In genomic region chr20:45971425-45971674, GRCh38 we compare ENCODE assay signal across 8 cellular contexts. TPM values are rescaled to one million over a fixed set of nuclear protein-coding genes. Genes with fewer than 3 reads are reported as not detected.
A peak's percentile ranks its signal among the peaks of the same experiment; 100 is the strongest.
DNase-seq lines count a peak whose midpoint lies in the region; ATAC-seq and TF ChIP-seq lines count a peak whose summit lies in the region.

No MANE protein-coding gene starts in this region.

- H3K4me1 ChIP-seq in CD4-positive, alpha-beta memory T cell (ENCODE audit: insufficient read depth, low read length): peaks cover 30% of the 10 kb centered on the region
- peaks cover 14 to 24% of the 10 kb centered on the region in 2 donors for H3K4me1 ChIP-seq in duodenal mucosa (ENCODE audit: control insufficient read depth in 1 of 2, insufficient read depth in 2 of 2, low read length in 2 of 2)

- peak overlapping the region; percentile 100 for H3K27ac ChIP-seq in CD4-positive, alpha-beta memory T cell (ENCODE audit: low read depth, low read length)
- peak overlapping the region; percentile 99 for H3K27ac ChIP-seq in duodenal mucosa (ENCODE audit: low read depth, low read length)

- peaks cover 14 to 33% (median 22%) of the 10 kb centered on the region in 4 donors for H3K4me1 Mint-ChIP-seq in CD4-positive, alpha-beta memory T cell
- peaks cover 26% of the 10 kb centered on the region for H3K4me1 Mint-ChIP-seq in osteocyte (ENCODE audit: unreplicated experiment)

- no peak for TF ChIP-seq CTCF in osteocyte (IDR thresholded peaks at IDR 0.05)

- CTCF ChIA-PET in CD4-positive, alpha-beta memory T cell (lab: Charles Lee; ENCODE audit: partially characterized antibody): interaction anchor here (1.0 to 4.8 kb wide), 16 partner anchors 11 to 180 kb away, joined by 3 to 91 read pairs (median 8); partner anchors contain the start of genes DNTTIP1, PCIF1 and WFDC3

- POLR2A ChIA-PET in CD4-positive, alpha-beta memory T cell (lab: Charles Lee; ENCODE audit: partially characterized antibody): interaction anchor here (0.8 to 8.4 kb wide), 21 partner anchors 9 to 608 kb away, joined by 3 to 245 read pairs (median 12); partner anchors contain the start of genes ACOT8, CTSA, DNTTIP1 and ELMO2

- intact Hi-C loops in CD4-positive, alpha-beta memory T cell (cut with micrococcal nuclease): loop anchor here (1.0 to 10.0 kb wide), 5 partner anchors 41 to 1757 kb away; partner anchors contain the start of genes DNTTIP1, OSER1, UBE2C and WFDC3

- ATAC-seq in GM21447 (IDR thresholded peaks at IDR 0.05; ENCODE audit: unreplicated experiment): peak; percentile 33

- peak in 1 of 5 donors; percentile 72 for DNase-seq in CD4-positive, alpha-beta memory T cell
- peak; percentile 79 for DNase-seq in NAMALWA (ENCODE audit: low spot score)
- no peak for DNase-seq in osteocyte (ENCODE audit: extremely low spot score, unreplicated experiment)
- no peak for DNase-seq in SK-N-DZ (ENCODE audit: low spot score)
- no peak for DNase-seq in occipital lobe (lab: John Stamatoyannopoulos, UW)
- no peak for DNase-seq in DMS79 (lab: John Stamatoyannopoulos, UW)

- peaks cover 0 to 9% (median 1%) of the 10 kb centered on the region in 8 donors for H3K9me3 Mint-ChIP-seq in CD4-positive, alpha-beta memory T cell
- H3K9me3 Mint-ChIP-seq in osteocyte (ENCODE audit: unreplicated experiment): no peaks in the 10 kb centered on the region

- no peaks in the 10 kb centered on the region for H3K9me3 ChIP-seq in CD4-positive, alpha-beta memory T cell (ENCODE audit: control insufficient read depth in 1 of 2, low read length in 2 of 2)
- H3K9me3 ChIP-seq in duodenal mucosa (ENCODE audit: control insufficient read depth in 1 of 2, low read length in 2 of 2): no peaks in the 10 kb centered on the region

- H3K27me3 ChIP-seq in CD4-positive, alpha-beta memory T cell (ENCODE audit: insufficient read depth, low read length): no peaks in the 10 kb centered on the region
- no peaks in the 10 kb centered on the region for H3K27me3 ChIP-seq in duodenal mucosa (ENCODE audit: control insufficient read depth in 1 of 2, insufficient read depth in 2 of 2, low read length in 2 of 2)

- H3K36me3 Mint-ChIP-seq in CD4-positive, alpha-beta memory T cell: peaks cover 4 to 40% of the 10 kb centered on the region in 2 donors
- peaks cover 7% of the 10 kb centered on the region for H3K36me3 Mint-ChIP-seq in osteocyte (ENCODE audit: unreplicated experiment)

- peak overlapping the region; percentile 92 to 100 (median 100) for H3K27ac Mint-ChIP-seq in CD4-positive, alpha-beta memory T cell
- peak overlapping the region; percentile 99 for H3K27ac Mint-ChIP-seq in osteocyte (ENCODE audit: unreplicated experiment)

- peak overlapping the region; percentile 96 to 99 for H3K9ac ChIP-seq in duodenal mucosa (ENCODE audit: low read depth in 1 of 2, low read length in 2 of 2)

- peak overlapping the region; percentile 79 to 97 for H3K4me3 ChIP-seq in CD4-positive, alpha-beta memory T cell (ENCODE audit: low read length in 2 of 2)
- H3K4me3 ChIP-seq in duodenal mucosa (ENCODE audit: low read depth in 1 of 2, low read length in 2 of 2): peak overlapping the region; percentile 86 to 98

- peaks cover 29% of the 10 kb centered on the region for H3K36me3 ChIP-seq in CD4-positive, alpha-beta memory T cell (ENCODE audit: insufficient read depth, low read length)
- H3K36me3 ChIP-seq in duodenal mucosa (ENCODE audit: control insufficient read depth in 1 of 2, insufficient read depth in 2 of 2, low read length in 2 of 2): peaks cover 4 to 29% of the 10 kb centered on the region in 2 donors

- peaks cover 2 to 8% of the 10 kb centered on the region in 2 donors for H3K27me3 Mint-ChIP-seq in CD4-positive, alpha-beta memory T cell
- peaks cover 5% of the 10 kb centered on the region for H3K27me3 Mint-ChIP-seq in osteocyte (ENCODE audit: unreplicated experiment)

- H3K4me3 Mint-ChIP-seq in CD4-positive, alpha-beta memory T cell: peak overlapping the region; percentile 91 to 99 (median 95)
- H3K4me3 Mint-ChIP-seq in osteocyte (ENCODE audit: unreplicated experiment): peak overlapping the region; percentile 82

RNA-seq across cellular contexts. Expression of gene ZNF335, which starts 0.7 kb away (rescaled TPM):
- total RNA-seq in CD4-positive, alpha-beta memory T cell: 10 to 100 TPM; 62.5 to 63.2 TPM
- 10 to 100 TPM in 1 of 2 donors, 1 to 10 TPM in 1; 6.4 to 16.5 TPM for polyA plus RNA-seq in CD4-positive, alpha-beta memory T cell
- total RNA-seq in osteocyte (23.9 and 24.6 TPM in 2 replicates), occipital lobe (13.9 TPM)
- 14.4 and 15.1 TPM in 2 replicates for polyA plus RNA-seq in SK-N-DZ (2014; cell fraction: cytosol; rRNA removed)
- 33.7 and 53.1 TPM in 2 replicates for polyA plus RNA-seq in SK-N-DZ (2014; cell fraction: nucleus; rRNA removed)

RNA-seq across cellular contexts. Expression of gene PCIF1, which starts 36.9 kb away (rescaled TPM):
- 10 to 100 TPM; 63.1 to 69.4 TPM for total RNA-seq in CD4-positive, alpha-beta memory T cell
- 10 to 100 TPM; 70.9 to 83.4 TPM for polyA plus RNA-seq in CD4-positive, alpha-beta memory T cell
- total RNA-seq in osteocyte (34.6 and 42.1 TPM in 2 replicates), occipital lobe (14.5 TPM)
- 13.0 and 13.5 TPM in 2 replicates for polyA plus RNA-seq in SK-N-DZ (2014; cell fraction: cytosol; rRNA removed)
- polyA plus RNA-seq in SK-N-DZ (2014; cell fraction: nucleus; rRNA removed): 13.2 and 33.7 TPM in 2 replicates

RNA-seq across cellular contexts. Expression of gene MMP9, which starts 37.4 kb away (rescaled TPM):
- 10 to 100 TPM; 32.9 to 35.3 TPM for total RNA-seq in CD4-positive, alpha-beta memory T cell
- not detected for polyA plus RNA-seq in CD4-positive, alpha-beta memory T cell
- total RNA-seq in osteocyte (not detected in 2 replicates), occipital lobe (not detected)
- 0.26 TPM in 1 of 2 replicates, not detected in the other for polyA plus RNA-seq in SK-N-DZ (2014; cell fraction: cytosol; rRNA removed)
- not detected in 2 replicates for polyA plus RNA-seq in SK-N-DZ (2014; cell fraction: nucleus; rRNA removed)

RNA-seq across cellular contexts. Expression of gene SLC12A5, which starts 57.7 kb away (rescaled TPM):
- not detected for total RNA-seq in CD4-positive, alpha-beta memory T cell
- polyA plus RNA-seq in CD4-positive, alpha-beta memory T cell: not detected
- total RNA-seq in osteocyte: 1.7 TPM in 1 of 2 replicates, not detected in the other
- 0.52 and 0.55 TPM in 2 replicates for polyA plus RNA-seq in SK-N-DZ (2014; cell fraction: cytosol; rRNA removed)
- 4.7 and 9.5 TPM in 2 replicates for polyA plus RNA-seq in SK-N-DZ (2014; cell fraction: nucleus; rRNA removed)
- 19.2 TPM for total RNA-seq in occipital lobe

RNA-seq across cellular contexts. Expression of gene PLTP, which starts 59.4 kb away (rescaled TPM):
- total RNA-seq in CD4-positive, alpha-beta memory T cell: under 1 TPM in 1 of 2 experiments, not detected in 1; 0.19 TPM
- polyA plus RNA-seq in CD4-positive, alpha-beta memory T cell: under 1 TPM; 0.29 to 0.69 TPM
- total RNA-seq in osteocyte (195 and 211 TPM in 2 replicates), occipital lobe (19.0 TPM)
- polyA plus RNA-seq in SK-N-DZ (2014; cell fraction: cytosol; rRNA removed): 27.4 and 30.2 TPM in 2 replicates
- 16.1 and 25.6 TPM in 2 replicates for polyA plus RNA-seq in SK-N-DZ (2014; cell fraction: nucleus; rRNA removed)

Comparison
In these comparisons a context has a peak if more than half of its experiments do, and no peak if none do; other contexts are left out.
1. RNA of gene MMP9, which starts 37.4 kb away (total RNA-seq): 32.9 to 35.3 TPM in CD4-positive, alpha-beta memory T cell; not detected in osteocyte and not detected in occipital lobe (single experiment); every median in the first group is over 10 times any median in the second.